In the genomic region with DNA sequence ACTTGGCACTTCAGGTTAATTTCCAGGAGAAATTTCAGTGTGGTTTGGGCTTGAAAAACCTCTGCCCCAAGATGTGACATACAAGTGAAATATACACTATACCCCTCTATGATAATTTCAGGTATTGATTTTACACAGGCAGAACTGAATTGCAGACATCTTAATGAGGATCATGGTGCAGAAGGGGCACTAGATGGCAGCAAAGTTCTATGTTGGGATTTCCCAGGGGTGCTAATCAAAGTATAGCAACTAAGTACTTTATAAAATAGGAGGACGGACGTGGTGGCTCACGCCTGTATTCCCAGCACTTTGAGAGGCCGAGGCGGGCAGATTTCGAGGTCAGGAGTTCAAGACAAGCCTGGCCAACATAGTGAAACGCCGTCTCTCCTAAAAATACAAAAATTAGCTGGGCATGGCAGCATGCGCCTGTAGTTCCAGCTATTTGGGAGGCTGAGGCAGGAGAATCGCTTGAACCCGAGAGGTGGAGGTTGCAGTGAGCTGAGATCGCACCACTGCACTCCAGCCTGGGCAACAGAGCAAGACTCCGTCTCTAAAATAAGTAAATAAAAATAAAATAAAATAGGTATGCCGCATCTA, we compare ENCODE assay signal across 8 cellular contexts.
DNase-seq lines count a peak whose midpoint lies in the region; ATAC-seq and TF ChIP-seq lines count a peak whose summit lies in the region.
"Not testable (repeated sequence)": the region's sequence is repeated elsewhere in the genome, so short reads cannot be mapped to it uniquely, and the experiment has no call there.

No MANE protein-coding gene starts in this region.

- TF ChIP-seq POLR2A in heart left ventricle (IDR thresholded peaks at IDR 0.05) = not testable (repeated sequence)

- in situ Hi-C loops in ACHN (cut with HindIII; ENCODE audit: low pct_ligation_motif_present, low pct_unique_long_range_greater_than_20kb, low sequenced_read_pairs) = not testable (repeated sequence)

- H3K36me3 ChIP-seq in heart left ventricle = not testable (repeated sequence)

- peaks cover 0 to 12% (median 0%) of the 10 kb centered on the region in 9 donors for H3K27me3 ChIP-seq in heart left ventricle

- H3K4me1 Mint-ChIP-seq in activated naive CD8-positive, alpha-beta T cell treated with anti-CD3 and anti-CD28 coated beads, Interleukin-2, amount 50 U/mL, for 24 hours = not testable (repeated sequence)

- H3K9me3 ChIP-seq in heart left ventricle = not testable (repeated sequence)

- not testable (repeated sequence) for H3K4me3 ChIP-seq in heart left ventricle

- peak; percentile 57 for DNase-seq in ACHN
- DNase-seq in NCI-H1694 (lab: John Stamatoyannopoulos, UW) = peak; percentile 39
- peak; percentile 16 to 81 (median 52) for DNase-seq in T-helper 1 cell
- DNase-seq in activated naive CD8-positive, alpha-beta T cell treated with anti-CD3 and anti-CD28 coated beads, Interleukin-2, amount 50 U/mL, for 24 hours = peak; percentile 53
- DNase-seq in heart left ventricle = peak in 3 of 5 donors; percentile 16 to 38 (median 25)
- DNase-seq in putamen (ENCODE audit: low spot score) = peak; percentile 32

- not testable (repeated sequence) for H3K27ac ChIP-seq in heart left ventricle

- not testable (repeated sequence) for H3K4me3 Mint-ChIP-seq in activated naive CD8-positive, alpha-beta T cell treated with anti-CD3 and anti-CD28 coated beads, Interleukin-2, amount 50 U/mL, for 24 hours

- H3K27ac Mint-ChIP-seq in activated naive CD8-positive, alpha-beta T cell treated with anti-CD3 and anti-CD28 coated beads, Interleukin-2, amount 50 U/mL, for 24 hours = not testable (repeated sequence)

- not testable (repeated sequence) for H3K36me3 Mint-ChIP-seq in activated naive CD8-positive, alpha-beta T cell treated with anti-CD3 and anti-CD28 coated beads, Interleukin-2, amount 50 U/mL, for 24 hours (ENCODE audit: low read depth)

- intact Hi-C loops in heart left ventricle (cut with DNase I) = loop anchor here (1.0 to 10.0 kb wide), 11 partner anchors 125 to 1713 kb away; partner anchors contain the start of gene KCNJ1 (in 1 of the 10)

- H3K27me3 Mint-ChIP-seq in activated naive CD8-positive, alpha-beta T cell treated with anti-CD3 and anti-CD28 coated beads, Interleukin-2, amount 50 U/mL, for 24 hours = peaks cover 11% of the 10 kb centered on the region

- H3K4me1 ChIP-seq in heart left ventricle = not testable (repeated sequence)

- peak; percentile 67 to 83 (median 75) for TF ChIP-seq CTCF in heart left ventricle (IDR thresholded peaks at IDR 0.05)

- peak; percentile 82 for ATAC-seq in GM18519 (IDR thresholded peaks at IDR 0.05; ENCODE audit: low FRiP score, unreplicated experiment)
- ATAC-seq in HG02938 (IDR thresholded peaks at IDR 0.05; ENCODE audit: unreplicated experiment) = peak; percentile 91
- peak; percentile 84 for ATAC-seq in activated naive CD8-positive, alpha-beta T cell treated with anti-CD3 and anti-CD28 coated beads, Interleukin-2, amount 50 U/mL, for 24 hours
- peak in 3 of 4 donors; percentile 71 to 82 (median 71) for ATAC-seq in heart left ventricle

- H3K9me3 Mint-ChIP-seq in activated naive CD8-positive, alpha-beta T cell treated with anti-CD3 and anti-CD28 coated beads, Interleukin-2, amount 50 U/mL, for 24 hours = not testable (repeated sequence)

- whole genome bisulfite sequencing in heart left ventricle, 4 donors = 52 to 63% (median 55%) methylated on average over 14 of the region's 14 CpGs
